In genomic region chr15:60760646-60761504, GRCh38 we compare ENCODE assay signal across 1 cellular context.
TF ChIP-seq lines count a peak whose summit lies in the region.

No MANE protein-coding gene starts in this region.

TF ChIP-seq in H1, 55 proteins besides CTCF, POLR2A, EP300 and RAD21:
- TF ChIP-seq, protein P1, sequence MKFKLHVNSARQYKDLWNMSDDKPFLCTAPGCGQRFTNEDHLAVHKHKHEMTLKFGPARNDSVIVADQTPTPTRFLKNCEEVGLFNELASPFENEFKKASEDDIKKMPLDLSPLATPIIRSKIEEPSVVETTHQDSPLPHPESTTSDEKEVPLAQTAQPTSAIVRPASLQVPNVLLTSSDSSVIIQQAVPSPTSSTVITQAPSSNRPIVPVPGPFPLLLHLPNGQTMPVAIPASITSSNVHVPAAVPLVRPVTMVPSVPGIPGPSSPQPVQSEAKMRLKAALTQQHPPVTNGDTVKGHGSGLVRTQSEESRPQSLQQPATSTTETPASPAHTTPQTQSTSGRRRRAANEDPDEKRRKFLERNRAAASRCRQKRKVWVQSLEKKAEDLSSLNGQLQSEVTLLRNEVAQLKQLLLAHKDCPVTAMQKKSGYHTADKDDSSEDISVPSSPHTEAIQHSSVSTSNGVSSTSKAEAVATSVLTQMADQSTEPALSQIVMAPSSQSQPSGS (IDR thresholded peaks at IDR 0.05; ENCODE audit: low read length): no peak
- TF ChIP-seq EGR1 (IDR thresholded peaks at IDR 0.05; ENCODE audit: borderline replicate concordance, low read depth, low read length): no peak
- TF ChIP-seq EZH2 (IDR thresholded peaks at IDR 0.05; ENCODE audit: low read depth, low read length, severe bottlenecking): no peak
- TF ChIP-seq BCL11A (IDR thresholded peaks at IDR 0.05; ENCODE audit: low read depth in 2 of 2, low read length in 2 of 2): no peak
- no peak for TF ChIP-seq ZNF274 (IDR thresholded peaks at IDR 0.05; ENCODE audit: borderline replicate concordance, extremely low read depth, low read length)
- no peak for TF ChIP-seq TCF12 (IDR thresholded peaks at IDR 0.05; ENCODE audit: low read depth, low read length)
- no peak for TF ChIP-seq JUND (IDR thresholded peaks at IDR 0.05; ENCODE audit: low read length)
- TF ChIP-seq HDAC2 (IDR thresholded peaks at IDR 0.05; ENCODE audit: borderline replicate concordance in 1 of 2, low read depth in 2 of 2, low read length in 2 of 2): no peak
- TF ChIP-seq FOSL1 (IDR thresholded peaks at IDR 0.05; ENCODE audit: insufficient read depth, low read depth, low read length): no peak
- TF ChIP-seq BACH1 (IDR thresholded peaks at IDR 0.05; ENCODE audit: low read length): no peak
- TF ChIP-seq KDM5A (IDR thresholded peaks at IDR 0.05; ENCODE audit: low read length): no peak
- no peak for TF ChIP-seq SIN3A (conservative IDR thresholded peaks at IDR 0.05 in 1 of 2, IDR thresholded peaks at IDR 0.05 in 1 of 2; ENCODE audit: low read depth in 1 of 2, low read length in 2 of 2)
- no peak for TF ChIP-seq CREB1 (IDR thresholded peaks at IDR 0.05)
- TF ChIP-seq CHD2 (IDR thresholded peaks at IDR 0.05; ENCODE audit: low read length): no peak
- no peak for TF ChIP-seq KDM4A (IDR thresholded peaks at IDR 0.05; ENCODE audit: low read depth, low read length, severe bottlenecking)
- TF ChIP-seq CBX8 (IDR thresholded peaks at IDR 0.05; ENCODE audit: borderline replicate concordance, low read depth, low read length): no peak
- no peak for TF ChIP-seq SAP30 (IDR thresholded peaks at IDR 0.05; ENCODE audit: insufficient read depth, insufficient replicate concordance, low read length)
- no peak for TF ChIP-seq CHD1 (IDR thresholded peaks at IDR 0.05; ENCODE audit: low read depth, low read length)
